ENCODE assay signal across 22 cellular contexts in genomic region chr18:10463096-10463495, GRCh38. TPM values are rescaled to one million over a fixed set of nuclear protein-coding genes. Genes with fewer than 3 reads are reported as not detected.
"Had no signal": no experiment of that assay in that cellular context is flagged by ENCODE, and none has a peak within 500 bp of the region (broad histone marks: within the 10 kb centered on the region; RNA-seq: fewer than 3 reads in every experiment).

No MANE protein-coding gene starts in this region.

- H3K9me3 ChIP-seq: esophagus squamous epithelium, psoas muscle, sigmoid colon, thoracic aorta, tibial nerve, upper lobe of right lung, uterus had no signal

- ATAC-seq: effector memory CD8-positive, alpha-beta T cell; left lobe of liver; naive thymus-derived CD4-positive, alpha-beta T cell; psoas muscle; right cardiac atrium; stimulated activated naive B cell treated with anti-CD40 and anti-IgM and Interleukin-4, amounts not matched to agents 10 μg/mL and 1 μg/mL and 100 μg/mL, for 72 hours; upper lobe of right lung had no signal

- H3K4me1 Mint-ChIP-seq: naive thymus-derived CD4-positive, alpha-beta T cell had no signal

- H3K27ac ChIP-seq: esophagus squamous epithelium, psoas muscle, sigmoid colon, thoracic aorta, tibial nerve, upper lobe of right lung, uterus had no signal

- H3K36me3 ChIP-seq: sigmoid colon, thoracic aorta, upper lobe of right lung, uterus had no signal

- H3K27me3 Mint-ChIP-seq: stimulated activated naive B cell treated with anti-CD40 and anti-IgM and Interleukin-4, amounts not matched to agents 10 μg/mL and 1 μg/mL and 100 μg/mL, for 72 hours; stimulated activated naive CD8-positive, alpha-beta T cell treated with anti-CD3 and anti-CD28 coated beads, Interleukin-15, Interleukin-2, amounts not matched to agents 100 ng/mL and 50 ng/mL, for 24 hours had no signal

- H3K36me3 Mint-ChIP-seq: naive thymus-derived CD4-positive, alpha-beta T cell had no signal

- H3K9me3 Mint-ChIP-seq: mesothelial cell of epicardium had no signal

- H3K4me3 Mint-ChIP-seq: effector memory CD8-positive, alpha-beta T cell; mesothelial cell of epicardium; naive thymus-derived CD4-positive, alpha-beta T cell; stimulated activated naive B cell treated with anti-CD40 and anti-IgM and Interleukin-4, amounts not matched to agents 10 μg/mL and 1 μg/mL and 100 μg/mL, for 72 hours; stimulated activated naive CD8-positive, alpha-beta T cell treated with anti-CD3 and anti-CD28 coated beads, Interleukin-15, Interleukin-2, amounts not matched to agents 100 ng/mL and 50 ng/mL, for 24 hours had no signal

- H3K27me3 ChIP-seq: esophagus squamous epithelium, tibial nerve, upper lobe of right lung, uterus had no signal

- H3K4me1 ChIP-seq: psoas muscle, upper lobe of right lung, uterus had no signal

- H3K27ac Mint-ChIP-seq: mesothelial cell of epicardium; stimulated activated naive B cell treated with anti-CD40 and anti-IgM and Interleukin-4, amounts not matched to agents 10 μg/mL and 1 μg/mL and 100 μg/mL, for 72 hours; stimulated activated naive CD8-positive, alpha-beta T cell treated with anti-CD3 and anti-CD28 coated beads, Interleukin-15, Interleukin-2, amounts not matched to agents 100 ng/mL and 50 ng/mL, for 24 hours had no signal

- H3K4me3 ChIP-seq: esophagus squamous epithelium, lung, psoas muscle, sigmoid colon, thoracic aorta, tibial nerve, upper lobe of right lung, uterus had no signal

- DNase-seq: cerebellar nuclear complex; cortex of kidney; effector memory CD8-positive, alpha-beta T cell; erythroblast; esophagus squamous epithelium; mesenchymal stem cell; naive thymus-derived CD4-positive, alpha-beta T cell; psoas muscle; right cardiac atrium; sigmoid colon; stimulated activated CD4-positive, alpha-beta T cell treated with anti-CD3 and anti-CD28 coated beads, Interleukin-2, amount 100 ng/mL, for 24 hours; stimulated activated CD4-positive, alpha-beta T cell treated with anti-CD3 and anti-CD28 coated beads, Interleukin-4, amount 100 ng/mL, for 24 hours; stimulated activated naive B cell treated with anti-CD40 and anti-IgM and Interleukin-4, amounts not matched to agents 10 μg/mL and 1 μg/mL and 100 μg/mL, for 72 hours; upper lobe of right lung; uterus had no signal

RNA-seq across cellular contexts. Expression of gene APCDD1, which starts 8.7 kb away (rescaled TPM):
- total RNA-seq: dermis microvascular lymphatic vessel endothelial cell had no signal
- polyA plus RNA-seq: naive thymus-derived CD4-positive, alpha-beta T cell had no signal
